2 cellular contexts compared by ENCODE assay signal in genomic region chr12:21648378-21648777, GRCh38.
TF ChIP-seq lines count a peak whose summit lies in the region.

No MANE protein-coding gene starts in this region.

TF ChIP-seq in WTC11, 78 proteins besides CTCF, POLR2A, EP300 and RAD21:
- TF ChIP-seq E2F4 (CRISPR knock-in tag; IDR thresholded peaks at IDR 0.05; ENCODE audit: borderline replicate concordance, low read depth) (no peak), EMX1 (CRISPR knock-in tag; IDR thresholded peaks at IDR 0.05) (no peak), JUN (CRISPR knock-in tag; IDR thresholded peaks at IDR 0.05) (no peak), PREB (CRISPR knock-in tag; IDR thresholded peaks at IDR 0.05; ENCODE audit: borderline replicate concordance) (no peak), ZNF317 (CRISPR knock-in tag; IDR thresholded peaks at IDR 0.05; ENCODE audit: borderline replicate concordance, low read depth) (no peak), AFF4 (CRISPR knock-in tag; IDR thresholded peaks at IDR 0.05; ENCODE audit: borderline replicate concordance) (no peak), ZNF138 (CRISPR knock-in tag; conservative IDR thresholded peaks at IDR 0.05) (no peak), E2F5 (CRISPR knock-in tag; IDR thresholded peaks at IDR 0.05) (no peak), OVOL2 (CRISPR knock-in tag; IDR thresholded peaks at IDR 0.05; ENCODE audit: borderline replicate concordance) (no peak), ZNF423 (CRISPR knock-in tag; IDR thresholded peaks at IDR 0.05) (no peak), CREB1 (CRISPR knock-in tag; IDR thresholded peaks at IDR 0.05) (no peak), ZNF232 (CRISPR knock-in tag; IDR thresholded peaks at IDR 0.05) (no peak), ATF6 (CRISPR knock-in tag; IDR thresholded peaks at IDR 0.05) (no peak), ZNF281 (CRISPR knock-in tag; IDR thresholded peaks at IDR 0.05) (no peak)

TF ChIP-seq in neural cell, 6 proteins besides CTCF, POLR2A, EP300 and RAD21:
- TF ChIP-seq REST (IDR thresholded peaks at IDR 0.05; ENCODE audit: borderline replicate concordance) (no peak), MXI1 (conservative IDR thresholded peaks at IDR 0.05; ENCODE audit: poor library complexity, severe bottlenecking) (no peak), SMC3 (conservative IDR thresholded peaks at IDR 0.05; ENCODE audit: poor library complexity) (no peak), TAF1 (IDR thresholded peaks at IDR 0.05; ENCODE audit: low read depth) (no peak)
